In the genomic region with DNA sequence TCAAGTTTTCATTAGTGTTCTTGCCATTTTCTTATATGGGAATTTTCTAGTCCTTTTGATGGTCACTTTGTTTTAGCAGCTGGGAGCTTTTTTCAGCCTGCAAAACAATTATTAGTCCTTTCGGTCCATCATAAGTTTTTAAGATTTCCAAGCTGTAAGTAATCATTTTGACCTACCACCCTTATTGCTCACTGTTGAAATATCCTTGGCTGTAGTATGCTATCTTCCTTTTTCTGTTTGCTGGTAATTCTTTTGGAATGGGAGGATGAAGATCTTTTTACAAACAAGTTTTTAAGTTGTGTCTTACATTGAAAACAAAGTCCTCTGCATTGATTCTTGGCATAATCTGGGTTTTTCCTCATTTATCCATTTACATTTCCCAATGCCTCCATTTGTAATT, we compare ENCODE assay signal across 1 cellular context.
TF ChIP-seq lines count a peak whose summit lies in the region.

No MANE protein-coding gene starts in this region.

TF ChIP-seq in HepG2, 621 proteins besides CTCF, POLR2A, EP300 and RAD21 (continued from another document):
- TF ChIP-seq ZKSCAN5 (CRISPR knock-in tag; IDR thresholded peaks at IDR 0.05) = no peak
- no peak for TF ChIP-seq KMT2B (CRISPR knock-in tag; IDR thresholded peaks at IDR 0.05)
- TF ChIP-seq, protein P1, sequence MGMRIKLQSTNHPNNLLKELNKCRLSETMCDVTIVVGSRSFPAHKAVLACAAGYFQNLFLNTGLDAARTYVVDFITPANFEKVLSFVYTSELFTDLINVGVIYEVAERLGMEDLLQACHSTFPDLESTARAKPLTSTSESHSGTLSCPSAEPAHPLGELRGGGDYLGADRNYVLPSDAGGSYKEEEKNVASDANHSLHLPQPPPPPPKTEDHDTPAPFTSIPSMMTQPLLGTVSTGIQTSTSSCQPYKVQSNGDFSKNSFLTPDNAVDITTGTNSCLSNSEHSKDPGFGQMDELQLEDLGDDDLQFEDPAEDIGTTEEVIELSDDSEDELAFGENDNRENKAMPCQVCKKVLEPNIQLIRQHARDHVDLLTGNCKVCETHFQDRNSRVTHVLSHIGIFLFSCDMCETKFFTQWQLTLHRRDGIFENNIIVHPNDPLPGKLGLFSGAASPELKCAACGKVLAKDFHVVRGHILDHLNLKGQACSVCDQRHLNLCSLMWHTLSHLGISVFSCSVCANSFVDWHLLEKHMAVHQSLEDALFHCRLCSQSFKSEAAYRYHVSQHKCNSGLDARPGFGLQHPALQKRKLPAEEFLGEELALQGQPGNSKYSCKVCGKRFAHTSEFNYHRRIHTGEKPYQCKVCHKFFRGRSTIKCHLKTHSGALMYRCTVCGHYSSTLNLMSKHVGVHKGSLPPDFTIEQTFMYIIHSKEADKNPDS (CRISPR knock-in tag; IDR thresholded peaks at IDR 0.05) = no peak
- TF ChIP-seq NR3C1 (CRISPR knock-in tag; IDR thresholded peaks at IDR 0.05) = no peak
- TF ChIP-seq ATF7 (IDR thresholded peaks at IDR 0.05) = no peak
- TF ChIP-seq ATF7 (CRISPR knock-in tag; IDR thresholded peaks at IDR 0.05) = no peak
